Comparison of ENCODE assay signal across 11 cellular contexts in the genomic region with DNA sequence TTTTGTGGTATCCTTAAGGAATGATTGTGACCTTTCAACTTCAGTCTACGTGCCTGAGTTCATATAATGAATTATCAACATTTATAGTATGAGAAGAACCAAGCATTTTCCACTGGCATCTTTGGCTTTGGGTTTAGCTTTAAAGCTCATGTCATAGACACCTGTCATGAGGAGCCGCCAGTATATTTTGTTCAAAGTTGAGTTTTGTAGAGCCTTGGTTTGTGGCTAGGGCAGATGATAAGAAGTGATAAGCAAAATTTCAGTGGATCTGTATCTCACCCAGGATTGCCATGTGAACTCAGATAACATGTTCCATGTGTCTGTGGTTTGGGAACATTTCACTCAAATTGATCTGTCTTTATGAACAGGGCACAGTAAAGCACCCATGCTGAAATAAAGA.
"Had no signal": no experiment of that assay in that cellular context is flagged by ENCODE, and none has a peak within 500 bp of the region (broad histone marks: within the 10 kb centered on the region; RNA-seq: fewer than 3 reads in every experiment).

No MANE protein-coding gene starts in this region.

- H2AFZ ChIP-seq: GM23248, GM23338 had no signal

- H3K9me3 ChIP-seq: HAP-1 had no signal

- H3K36me3 ChIP-seq: HAP-1 had no signal

- H3K9ac ChIP-seq: GM23248 had no signal

- ATAC-seq: GM23338, HCT116 had no signal

- DNase-seq: GM23248, GOT3, H7, H9, HCEC 1CT, HFFc6 had no signal

- H3K4me1 ChIP-seq: HAP-1 had no signal

- H3K4me3 ChIP-seq: GM23248, GM23338, HAP-1 had no signal

- FAIRE-seq: H1, H54 had no signal

- H3K4me2 ChIP-seq: GM23338 had no signal

- H3K27ac ChIP-seq: GM23248 had no signal
